Comparison of ENCODE assay signal across 8 cellular contexts in genomic region chr1:27772932-27773731, GRCh38. TPM values are rescaled to one million over a fixed set of nuclear protein-coding genes. Genes with fewer than 3 reads are reported as not detected.
A peak's percentile ranks its signal among the peaks of the same experiment; 100 is the strongest.
DNase-seq lines count a peak whose midpoint lies in the region; ATAC-seq lines count a peak whose summit lies in the region.

Gene STX12, plus strand, starts transcription at chr1:27773219. Its CDS starts 89 bp downstream, at chr1:27773308.

- no peaks in the 10 kb centered on the region for H3K9me3 ChIP-seq in mononuclear cell (ENCODE audit: low read depth, low read length)

- peaks cover 36% of the 10 kb centered on the region for H3K4me1 ChIP-seq in mononuclear cell (ENCODE audit: insufficient read depth, low read length)

- no peaks in the 10 kb centered on the region for H3K27me3 Mint-ChIP-seq in IgD-negative memory B cell

- peaks cover 22 to 30% (median 26%) of the 10 kb centered on the region in 3 donors for H3K4me1 Mint-ChIP-seq in IgD-negative memory B cell

- no peaks in the 10 kb centered on the region for H3K9me3 Mint-ChIP-seq in IgD-negative memory B cell

- peak within 1 kb of the TSS; percentile 94 for H3K4me3 ChIP-seq in mononuclear cell (ENCODE audit: low read length)

- peak within 1 kb of the TSS; percentile 93 to 97 (median 95) for H3K4me3 Mint-ChIP-seq in IgD-negative memory B cell

- ATAC-seq in GM21529 (IDR thresholded peaks at IDR 0.05; ENCODE audit: unreplicated experiment) = peak; percentile 88

- DNase-seq in DMS 273 treated with DMSO at 0.1 percent for 48 hours (lab: John Stamatoyannopoulos, UW) (peak; percentile 97), OCI-M2 (lab: John Stamatoyannopoulos, UW; ENCODE audit: unreplicated experiment) (peak; percentile 58), activated T-cell treated with anti-CD3 and anti-CD28 coated beads for 4 hours (peak; percentile 98), epidermal melanocyte (ENCODE audit: insufficient read length, low spot score) (peak; percentile 94)
- peak; percentile 93 to 96 for DNase-seq in stimulated activated CD8-positive, alpha-beta memory T cell treated with anti-CD3 and anti-CD28 coated beads, Interleukin-4, amount 100 ng/mL, for 1 hour (ENCODE audit: low read depth in 2 of 2, low spot score in 1 of 2)

- no peaks in the 10 kb centered on the region for H3K27me3 ChIP-seq in mononuclear cell (ENCODE audit: insufficient read depth, low read length)

- peak within 1 kb of the TSS; percentile 95 to 97 (median 95) for H3K27ac Mint-ChIP-seq in IgD-negative memory B cell

- H3K36me3 Mint-ChIP-seq in IgD-negative memory B cell = peaks cover 2% of the 10 kb centered on the region

RNA-seq across cellular contexts. Expression of gene STX12, which starts in this region (rescaled TPM):
- polyA plus RNA-seq in IgD-negative memory B cell = 16.0 TPM
- 45.4 TPM for total RNA-seq in mononuclear cell

Comparison
In these comparisons a context has a peak if more than half of its experiments do, and no peak if none do; other contexts are left out.
1. Peak in every context shown above with its lines: DNase-seq, ATAC-seq and H3K4me3 ChIP-seq.